ENCODE assay signal across 8 cellular contexts in the genomic region with DNA sequence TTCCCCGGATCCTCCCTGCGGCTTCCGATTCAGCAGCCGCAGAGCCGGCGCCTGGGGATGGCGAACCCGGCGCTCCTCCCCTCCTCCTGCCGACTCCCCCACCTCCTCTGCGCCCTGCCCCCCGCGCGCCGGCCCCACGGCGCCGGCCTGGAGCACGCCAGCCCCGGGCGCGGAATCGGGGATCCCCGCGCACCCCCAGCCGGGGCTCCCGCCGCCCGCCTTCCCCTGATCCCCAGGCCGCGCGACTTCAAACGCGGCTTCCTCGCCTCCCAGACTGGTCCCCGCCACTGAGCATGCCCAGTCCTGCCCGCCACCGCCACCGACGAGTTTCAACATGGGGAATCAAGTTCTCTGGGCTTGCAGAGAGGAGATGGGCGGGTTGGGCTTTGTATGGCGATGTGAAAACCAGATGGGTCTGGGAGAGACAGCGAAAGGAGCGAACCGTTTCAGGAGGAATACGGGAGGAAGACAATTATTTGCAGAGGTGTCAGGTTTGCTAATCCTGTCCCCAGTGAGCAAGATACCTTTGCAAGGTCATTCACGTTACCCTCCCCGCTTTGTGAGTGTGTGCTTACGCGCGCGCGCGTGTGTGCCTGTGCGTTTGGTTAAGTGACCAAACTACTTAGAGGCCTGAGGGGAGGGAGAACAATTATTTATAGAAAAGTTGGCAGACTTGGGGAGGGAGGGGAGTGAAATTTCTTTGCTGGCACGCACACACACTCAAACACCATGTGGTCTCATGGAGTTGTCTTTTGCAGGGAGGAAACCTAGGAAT. TPM values are rescaled to one million over a fixed set of nuclear protein-coding genes. Genes with fewer than 3 reads are reported as not detected.
DNase-seq lines count a peak whose midpoint lies in the region; ATAC-seq and TF ChIP-seq lines count a peak whose summit lies in the region.

TSS of gene PANK1 (minus strand) at position 276 of the 775 bp plus-strand sequence. CDS start 351 bp downstream, outside the sequence.

- H3K9me3 ChIP-seq in adrenal gland (replicated peaks in 1 of 3) (no peaks in the 10 kb centered on the region), heart right ventricle (no peaks in the 10 kb centered on the region)

- DNase-seq in GM12864 (ENCODE audit: low read depth) (no peak), HFF-Myc (ENCODE audit: extremely low read depth, low read depth) (peak; percentile 45), NAMALWA (ENCODE audit: low spot score) (peak; percentile 87), SW480 (ENCODE audit: low spot score) (peak; percentile 84), adrenal gland (peak; percentile 78 to 87 (median 83)), heart right ventricle (peak; percentile 73 to 75), posterior vena cava (ENCODE audit: low spot score) (peak; percentile 92)

- intact Hi-C loops in adrenal gland (cut with DNase I) (no loop called here), heart right ventricle (cut with DNase I) (loop anchor here in 8 of 10 donors (1.0 to 10.0 kb wide), 8 partner anchors 50 to 220 kb away; partner anchors contain the start of gene KIF20B (in 8 of the 8)), posterior vena cava (cut with DNase I) (no loop called here)

- H3K27me3 ChIP-seq in adrenal gland (no peaks in the 10 kb centered on the region), heart right ventricle (no peaks in the 10 kb centered on the region)

- H3K36me3 ChIP-seq in adrenal gland (replicated peaks in 1 of 2) (no peaks in the 10 kb centered on the region), heart right ventricle (no peaks in the 10 kb centered on the region), urinary bladder (ENCODE audit: insufficient read depth) (no peaks in the 10 kb centered on the region)

- 0 to 1% (median 1%) methylated on average over 22 to 56 of the region's 56 CpGs for WGBS in adrenal gland, 4 donors
- 1% methylated on average over 52 to 56 of the region's 56 CpGs for WGBS in heart right ventricle, 2 donors
- WGBS in urinary bladder, result under 1% methylated on average over 55 of the region's 56 CpGs

- TF ChIP-seq POLR2A in adrenal gland (IDR thresholded peaks at IDR 0.05), result peak; percentile 31 to 60

- no peak for TF ChIP-seq CTCF in GM12864 (IDR thresholded peaks at IDR 0.05; ENCODE audit: low read depth, low read length, missing control alignments)
- no peak for TF ChIP-seq CTCF in HFF-Myc (IDR thresholded peaks at IDR 0.05; ENCODE audit: low read depth, low read length, missing control alignments)
- no peak for TF ChIP-seq CTCF in adrenal gland (IDR thresholded peaks at IDR 0.05)
- TF ChIP-seq CTCF in heart right ventricle (IDR thresholded peaks at IDR 0.05), result no peak

- H3K27ac ChIP-seq in adrenal gland (peak within 1 kb of the TSS; percentile 56 to 96 (median 87)), heart right ventricle (peak within 1 kb of the TSS; percentile 88 to 98 (median 95)), urinary bladder (ENCODE audit: low read depth) (peak within 1 kb of the TSS; percentile 58)

- H3K4me1 ChIP-seq in adrenal gland (replicated peaks in 1 of 2) (peaks cover 0 to 16% of the 10 kb centered on the region in 2 donors), heart right ventricle (peaks cover 0 to 37% (median 18%) of the 10 kb centered on the region in 9 donors), urinary bladder (ENCODE audit: insufficient read depth) (no peaks in the 10 kb centered on the region)

- H3K4me3 ChIP-seq in GM12864 (ENCODE audit: low read depth, low read length), result peak within 1 kb of the TSS; percentile 96
- peak within 1 kb of the TSS; percentile 89 for H3K4me3 ChIP-seq in HFF-Myc (replicated peaks; ENCODE audit: low read depth, low read length)
- H3K4me3 ChIP-seq in adrenal gland, result peak within 1 kb of the TSS; percentile 72 to 98 (median 82)
- peak within 1 kb of the TSS; percentile 70 to 98 (median 83) for H3K4me3 ChIP-seq in heart right ventricle
- H3K4me3 ChIP-seq in urinary bladder (ENCODE audit: low read depth, low read length), result peak within 1 kb of the TSS; percentile 66

- peak; percentile 66 to 78 (median 71) for ATAC-seq in heart right ventricle

RNA-seq across cellular contexts. Expression of gene PANK1, which starts in this region (rescaled TPM):
- total RNA-seq in adrenal gland (10 to 100 TPM in 2 of 8 donors, 1 to 10 TPM in 6; 4.6 to 13.2 (median 8.5) TPM), heart right ventricle (10 to 100 TPM in 9 of 10 donors, 1 to 10 TPM in 1; 8.3 to 20.9 (median 16.8) TPM), posterior vena cava (1 to 10 TPM; 1.5 to 2.5 TPM), urinary bladder (11.6 TPM)
- polyA plus RNA-seq in adrenal gland (10 to 100 TPM in 1 of 3 donors, 1 to 10 TPM in 2; 1.1 to 12.8 (median 2.1) TPM), heart right ventricle (1 to 10 TPM; 4.0 to 6.4 TPM), urinary bladder (2.5 TPM)

Comparison
In these comparisons a context has a peak if more than half of its experiments do, and no peak if none do; other contexts are left out.
1. intact Hi-C loops: an anchor here in heart right ventricle (1.0 to 10.0 kb wide); none called in adrenal gland and posterior vena cava.